In the genomic region with DNA sequence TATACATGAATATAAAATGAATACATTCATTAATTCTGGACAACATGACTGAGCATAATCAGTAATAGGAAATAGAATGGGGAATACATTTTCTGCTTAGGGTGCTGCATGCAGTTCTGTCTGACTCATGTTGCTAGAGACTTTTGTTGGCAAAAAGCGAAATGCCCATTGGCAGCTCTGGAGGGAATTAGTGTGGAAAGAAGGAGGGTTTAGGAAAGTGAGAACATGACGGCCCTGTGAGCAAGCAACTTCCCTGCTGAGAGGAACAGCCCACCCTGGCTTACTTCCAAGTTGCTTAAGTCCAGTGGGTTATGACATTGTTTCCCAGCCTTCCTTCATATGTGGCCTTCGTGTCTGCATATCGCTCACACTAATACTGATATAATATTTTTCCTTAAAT, we compare ENCODE assay signal across 10 cellular contexts. TPM values are rescaled to one million over a fixed set of nuclear protein-coding genes. Genes with fewer than 3 reads are reported as not detected.
A peak's percentile ranks its signal among the peaks of the same experiment; 100 is the strongest.
DNase-seq lines count a peak whose midpoint lies in the region; ATAC-seq, FAIRE-seq and TF ChIP-seq lines count a peak whose summit lies in the region.
"Had no signal": no experiment of that assay in that cellular context is flagged by ENCODE, and none has a peak within 500 bp of the region (broad histone marks: within the 10 kb centered on the region; RNA-seq: fewer than 3 reads in every experiment).

No MANE protein-coding gene starts in this region.

- H3K27me3 Mint-ChIP-seq in osteocyte (ENCODE audit: unreplicated experiment) (no peaks in the 10 kb centered on the region), mesothelial cell of epicardium (ENCODE audit: low read depth) (no peaks in the 10 kb centered on the region)
- H3K27me3 Mint-ChIP-seq: activated T-helper 17 cell treated with anti-CD3 and anti-CD28 coated beads, Interleukin-2, amount 50 U/mL, for 72 hours had no signal

- FAIRE-seq in GM12892 (lab: Jason Lieb, UNC) (no peak), GM12891 (lab: Jason Lieb, UNC) (no peak)

- H3K4me1 Mint-ChIP-seq in osteocyte (ENCODE audit: unreplicated experiment) (peaks cover 18% of the 10 kb centered on the region), mesothelial cell of epicardium (peaks cover 27% of the 10 kb centered on the region)
- H3K4me1 Mint-ChIP-seq: activated T-helper 17 cell treated with anti-CD3 and anti-CD28 coated beads, Interleukin-2, amount 50 U/mL, for 72 hours had no signal

- no peaks in the 10 kb centered on the region for H3K36me3 Mint-ChIP-seq in osteocyte (ENCODE audit: unreplicated experiment)
- H3K36me3 Mint-ChIP-seq in mesothelial cell of epicardium = no peaks in the 10 kb centered on the region

- DNase-seq in ELR (ENCODE audit: low read depth) = peak; percentile 93
- peak; percentile 80 for DNase-seq in NCI-H226
- DNase-seq in osteocyte (ENCODE audit: extremely low spot score, unreplicated experiment) = no peak
- DNase-seq in mesothelial cell of epicardium (ENCODE audit: low spot score in 2 of 2, unreplicated experiment in 2 of 2) = no peak
- DNase-seq in GM12892 (ENCODE audit: insufficient read length) = no peak
- no peak for DNase-seq in GM12891 (ENCODE audit: insufficient read length, low spot score)
- DNase-seq: stomach had no signal

- H3K9me3 Mint-ChIP-seq in osteocyte (ENCODE audit: unreplicated experiment) (no peaks in the 10 kb centered on the region), mesothelial cell of epicardium (no peaks in the 10 kb centered on the region)
- H3K9me3 Mint-ChIP-seq: activated T-helper 17 cell treated with anti-CD3 and anti-CD28 coated beads, Interleukin-2, amount 50 U/mL, for 72 hours had no signal

- H3K4me3 Mint-ChIP-seq in osteocyte (ENCODE audit: unreplicated experiment) = no peak overlapping the region
- no peak overlapping the region for H3K4me3 Mint-ChIP-seq in mesothelial cell of epicardium
- H3K4me3 Mint-ChIP-seq: activated T-helper 17 cell treated with anti-CD3 and anti-CD28 coated beads, Interleukin-2, amount 50 U/mL, for 72 hours had no signal

- peak; percentile 57 for ATAC-seq in esophagus mucosa
- no peak for ATAC-seq in GM21360 (IDR thresholded peaks at IDR 0.05; ENCODE audit: unreplicated experiment)
- ATAC-seq: activated T-helper 17 cell treated with anti-CD3 and anti-CD28 coated beads, Interleukin-2, amount 50 U/mL, for 72 hours had no signal

- peak overlapping the region; percentile 51 for H3K27ac Mint-ChIP-seq in osteocyte (ENCODE audit: unreplicated experiment)
- H3K27ac Mint-ChIP-seq in mesothelial cell of epicardium = no peak overlapping the region
- H3K27ac Mint-ChIP-seq: activated T-helper 17 cell treated with anti-CD3 and anti-CD28 coated beads, Interleukin-2, amount 50 U/mL, for 72 hours had no signal

- no peak for TF ChIP-seq CTCF in osteocyte (IDR thresholded peaks at IDR 0.05)
- TF ChIP-seq CTCF in mesothelial cell of epicardium (IDR thresholded peaks at IDR 0.05; ENCODE audit: unreplicated experiment) = no peak

- TF ChIP-seq POLR2A in GM12892 (IDR thresholded peaks at IDR 0.05; ENCODE audit: low read depth, low read length) = no peak
- no peak for TF ChIP-seq POLR2A in GM12891 (IDR thresholded peaks at IDR 0.05; ENCODE audit: low read depth, low read length)

TF ChIP-seq in GM12891, 5 proteins besides CTCF, POLR2A, EP300 and RAD21:
- TF ChIP-seq SPI1 (IDR thresholded peaks at IDR 0.05; ENCODE audit: low read depth, low read length) (no peak), POU2F2 (IDR thresholded peaks at IDR 0.05; ENCODE audit: low read depth, low read length) (no peak), PAX5 (IDR thresholded peaks at IDR 0.05; ENCODE audit: insufficient read depth, low read length, severe bottlenecking) (no peak), POLR2AphosphoS5 (IDR thresholded peaks at IDR 0.05; ENCODE audit: low read depth, low read length) (no peak), TAF1 (IDR thresholded peaks at IDR 0.05; ENCODE audit: low read depth, low read length) (no peak)

RNA-seq across cellular contexts. Expression of gene MAD2L1, which starts 13.8 kb away (rescaled TPM):
- total RNA-seq in esophagus mucosa (12.7 TPM), osteocyte (7.7 and 9.6 TPM in 2 replicates), mesothelial cell of epicardium (16.6 to 20.1 TPM (median 18.9 TPM) in 3 replicates)
- 77.9 TPM for polyA plus RNA-seq in GM12892 (2012; ENCODE audit: missing spikeins)
- polyA plus RNA-seq in GM12891 (2012; ENCODE audit: low read depth, missing spikeins) = 72.7 TPM

Comparison
In these comparisons a context has a peak if more than half of its experiments do, and no peak if none do; other contexts are left out.
1. DNase-seq: peak in ELR (single experiment) and NCI-H226 (single experiment); none in osteocyte (single experiment), mesothelial cell of epicardium (0 of 2), GM12892 (single experiment) and GM12891 (single experiment).